1 cellular context compared by ENCODE assay signal in genomic region chr10:124500767-124501166, GRCh38.
TF ChIP-seq lines count a peak whose summit lies in the region.

No MANE protein-coding gene starts in this region.

TF ChIP-seq in K562, 482 proteins besides CTCF, POLR2A, EP300 and RAD21:
- TF ChIP-seq RBM25 (IDR thresholded peaks at IDR 0.05; ENCODE audit: low read depth, low read length, severe bottlenecking) (peak; percentile 43), ZNF79 (CRISPR knock-in tag; IDR thresholded peaks at IDR 0.05; ENCODE audit: low read depth) (no peak), FOXK1 (CRISPR knock-in tag; IDR thresholded peaks at IDR 0.05; ENCODE audit: borderline replicate concordance) (no peak), CBX3 (IDR thresholded peaks at IDR 0.05; ENCODE audit: borderline replicate concordance in 1 of 2, low read length in 2 of 2) (peak in 1 of 2 experiments; percentile 69; a peak in 2 of 3 replicates), ZNF146 (CRISPR knock-in tag; IDR thresholded peaks at IDR 0.05; ENCODE audit: unreplicated experiment) (peak; percentile 90), ZBTB49 (CRISPR knock-in tag; IDR thresholded peaks at IDR 0.05; ENCODE audit: borderline replicate concordance) (no peak), ADNP (tag; IDR thresholded peaks at IDR 0.05) (0 out of 2 replicates have a peak, but pooled peaks have one; percentile 40), BCOR (IDR thresholded peaks at IDR 0.05) (peak; percentile 44; the same call in 1 of the 2 replicates)
